ENCODE assay signal across 8 cellular contexts in the genomic region with DNA sequence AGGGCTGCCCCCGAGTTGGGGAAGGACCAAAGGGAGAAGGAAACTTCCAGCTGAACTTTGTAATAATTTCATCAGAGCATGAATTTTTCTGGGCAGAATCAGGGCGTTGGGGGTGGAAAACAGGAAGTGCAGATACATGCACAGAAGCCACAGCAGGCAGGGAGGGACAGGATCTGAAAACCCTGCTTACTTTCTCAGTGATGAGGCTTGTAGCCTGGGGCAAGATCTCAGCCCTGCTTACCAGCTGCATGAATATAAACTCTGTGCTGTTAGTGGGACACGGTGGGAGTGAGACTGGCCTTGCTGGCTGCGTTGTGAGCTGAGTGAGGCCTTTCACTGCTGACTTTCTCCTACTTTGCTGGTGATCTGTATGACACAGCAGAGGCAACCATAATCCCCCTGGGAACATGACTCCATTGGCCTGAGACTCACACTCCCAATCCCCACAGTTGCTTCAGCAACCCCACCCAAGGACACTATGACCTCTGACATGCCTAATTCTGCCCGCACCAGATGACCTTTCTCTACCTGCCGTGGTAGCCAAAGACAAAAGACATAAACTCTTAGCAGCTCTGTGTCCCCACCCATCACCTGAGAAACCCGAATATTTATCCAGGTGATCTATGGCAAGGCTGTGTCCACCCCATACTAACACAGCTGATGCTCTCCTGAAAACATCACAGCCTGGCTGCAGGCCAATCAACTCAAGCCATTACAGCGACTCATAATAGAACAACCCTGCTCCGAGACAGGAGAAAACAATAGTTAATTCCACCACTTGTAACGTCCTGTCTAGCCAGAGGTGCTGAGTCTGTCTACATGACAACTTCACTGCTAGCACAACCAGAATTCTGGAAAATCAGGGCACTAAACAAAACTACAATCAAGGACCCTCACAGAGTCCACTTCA.
DNase-seq lines count a peak whose midpoint lies in the region; ATAC-seq and TF ChIP-seq lines count a peak whose summit lies in the region.

No MANE protein-coding gene starts in this region.

- H3K27ac ChIP-seq in gastrocnemius medialis, result no peak overlapping the region

- no peak for TF ChIP-seq CTCF in gastrocnemius medialis (IDR thresholded peaks at IDR 0.05 in 4 of 5, conservative IDR thresholded peaks at IDR 0.05 in 1 of 5)

- no peaks in the 10 kb centered on the region for H3K36me3 ChIP-seq in gastrocnemius medialis

- no peaks in the 10 kb centered on the region for H3K27me3 Mint-ChIP-seq in natural killer cell treated with Interleukin-12 subunit alpha and Interleukin-12 subunit beta and Interleukin-15 and Interleukin-18, amount 100 ng/mL, for 72 hours

- TF ChIP-seq POLR2A in gastrocnemius medialis (IDR thresholded peaks at IDR 0.05), result no peak

- no peak overlapping the region for H3K27ac Mint-ChIP-seq in natural killer cell treated with Interleukin-12 subunit alpha and Interleukin-12 subunit beta and Interleukin-15 and Interleukin-18, amount 100 ng/mL, for 72 hours

- no peaks in the 10 kb centered on the region for H3K9me3 ChIP-seq in gastrocnemius medialis

- H3K36me3 Mint-ChIP-seq in natural killer cell treated with Interleukin-12 subunit alpha and Interleukin-12 subunit beta and Interleukin-15 and Interleukin-18, amount 100 ng/mL, for 72 hours, result peaks cover 3% of the 10 kb centered on the region

- no peaks in the 10 kb centered on the region for H3K4me1 ChIP-seq in gastrocnemius medialis

- H3K27me3 ChIP-seq in gastrocnemius medialis, result no peaks in the 10 kb centered on the region

- peaks cover 7% of the 10 kb centered on the region for H3K9me3 Mint-ChIP-seq in natural killer cell treated with Interleukin-12 subunit alpha and Interleukin-12 subunit beta and Interleukin-15 and Interleukin-18, amount 100 ng/mL, for 72 hours

- no peaks in the 10 kb centered on the region for H3K4me1 Mint-ChIP-seq in natural killer cell treated with Interleukin-12 subunit alpha and Interleukin-12 subunit beta and Interleukin-15 and Interleukin-18, amount 100 ng/mL, for 72 hours (ENCODE audit: low read depth in 2 of 2)

- peak; percentile 21 for DNase-seq in ELF-1 (ENCODE audit: low read depth, low spot score)
- DNase-seq in RPMI7951 (ENCODE audit: low read depth), result peak; percentile 95
- peak; percentile 82 for DNase-seq in foreskin melanocyte
- no peak for DNase-seq in gastrocnemius medialis
- DNase-seq in natural killer cell treated with Interleukin-12 subunit alpha and Interleukin-12 subunit beta and Interleukin-15 and Interleukin-18, amount 100 ng/mL, for 72 hours (ENCODE audit: low spot score), result no peak
- DNase-seq in NAMALWA (ENCODE audit: low spot score), result no peak
- no peak for DNase-seq in NCI-H1048 (lab: John Stamatoyannopoulos, UW)

- H3K4me3 ChIP-seq in gastrocnemius medialis, result no peak overlapping the region

- intact Hi-C loops in gastrocnemius medialis (cut with DNase I; ENCODE audit: low total_unique reads), result no loop called here

- peak; percentile 49 for ATAC-seq in HG03108 (IDR thresholded peaks at IDR 0.05; ENCODE audit: unreplicated experiment)
- ATAC-seq in gastrocnemius medialis, result no peak
- no peak for ATAC-seq in natural killer cell treated with Interleukin-12 subunit alpha and Interleukin-12 subunit beta and Interleukin-15 and Interleukin-18, amount 100 ng/mL, for 72 hours

- in situ Hi-C loops in gastrocnemius medialis (cut with MboI; ENCODE audit: low sequenced_read_pairs in 4 of 4), result no loop called here

- H3K4me3 Mint-ChIP-seq in natural killer cell treated with Interleukin-12 subunit alpha and Interleukin-12 subunit beta and Interleukin-15 and Interleukin-18, amount 100 ng/mL, for 72 hours, result no peak overlapping the region

Comparison
In these comparisons a context has a peak if more than half of its experiments do, and no peak if none do; other contexts are left out.
1. DNase-seq: peak in ELF-1 (single experiment), RPMI7951 (single experiment) and foreskin melanocyte (single experiment); none in gastrocnemius medialis (0 of 2), natural killer cell treated with Interleukin-12 subunit alpha and Interleukin-12 subunit beta and Interleukin-15 and Interleukin-18, amount 100 ng/mL, for 72 hours (single experiment), NAMALWA (single experiment) and NCI-H1048 (single experiment).